In the genomic region with DNA sequence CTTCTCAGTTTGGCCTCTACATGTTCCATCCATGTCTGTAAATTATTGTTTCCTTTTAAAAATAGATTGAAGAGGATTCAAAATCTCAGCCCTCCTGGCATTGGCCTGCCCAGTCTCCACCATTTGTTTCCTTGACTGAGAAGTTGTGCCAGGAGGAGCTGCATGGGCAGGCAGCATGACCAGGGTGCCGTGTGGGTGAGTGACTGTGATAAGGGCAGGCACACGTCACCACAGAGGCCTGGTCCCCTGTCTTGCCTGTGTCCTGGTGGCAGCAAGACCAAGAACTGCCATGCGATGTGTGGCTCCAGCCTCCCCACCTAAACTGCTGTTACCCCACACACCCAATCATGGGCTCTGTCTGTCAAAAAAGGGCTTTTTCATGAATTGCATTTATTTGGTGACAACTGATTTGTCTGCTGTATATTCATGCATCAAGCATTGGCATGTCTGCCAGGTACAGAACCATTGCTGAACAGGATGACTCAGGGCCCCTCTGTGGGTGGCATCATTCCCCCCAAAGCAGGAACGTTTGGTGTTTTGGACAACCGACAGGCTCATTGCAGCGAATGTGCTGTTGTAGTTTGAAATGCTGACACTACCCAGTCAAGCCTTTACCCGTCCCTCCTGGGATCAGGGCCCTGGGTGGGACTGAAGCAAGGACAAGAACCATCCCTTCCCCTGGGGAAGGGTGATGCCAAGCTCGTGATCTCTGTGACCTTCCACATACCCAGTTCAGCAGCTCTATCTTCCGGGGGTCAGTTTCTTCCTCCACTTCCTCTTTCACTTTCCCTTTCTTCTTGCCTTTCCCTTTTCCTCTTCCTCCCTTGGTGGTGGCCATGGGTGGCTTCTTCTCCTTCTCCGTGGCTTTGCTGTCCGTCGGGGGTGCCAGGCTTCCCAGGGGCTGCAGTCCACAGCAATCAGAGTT, we compare ENCODE assay signal across 16 cellular contexts. TPM values are rescaled to one million over a fixed set of nuclear protein-coding genes. Genes with fewer than 3 reads are reported as not detected.
DNase-seq lines count a peak whose midpoint lies in the region; ATAC-seq and TF ChIP-seq lines count a peak whose summit lies in the region.
"Had no signal": no experiment of that assay in that cellular context is flagged by ENCODE, and none has a peak within 500 bp of the region (broad histone marks: within the 10 kb centered on the region; RNA-seq: fewer than 3 reads in every experiment).

No MANE protein-coding gene starts in this region.

- intact Hi-C loops in left colon (cut with DNase I, micrococcal nuclease): no loop called here

- H3F3A ChIP-seq in SU-DHL-6 (ENCODE audit: insufficient read depth): no peaks in the 10 kb centered on the region

- no peaks in the 10 kb centered on the region for H4K20me1 ChIP-seq in BLaER1 treated with 17β-estradiol and CSF1 and Interleukin-3, amounts not matched to agents 10 nM and 100 nM
- no peaks in the 10 kb centered on the region for H4K20me1 ChIP-seq in Karpas-422 (ENCODE audit: insufficient read depth, low read depth, low read length)
- H4K20me1 ChIP-seq in SU-DHL-6 (ENCODE audit: low read depth, low read length): no peaks in the 10 kb centered on the region

- H3K9me2 ChIP-seq in Karpas-422 (replicated peaks; ENCODE audit: insufficient read depth, low read length): no peaks in the 10 kb centered on the region
- no peaks in the 10 kb centered on the region for H3K9me2 ChIP-seq in SU-DHL-6 (replicated peaks; ENCODE audit: insufficient read depth, low read length)

- no peaks in the 10 kb centered on the region for H3K79me2 ChIP-seq in Karpas-422 (ENCODE audit: low read length)
- H3K79me2 ChIP-seq in SU-DHL-6 (ENCODE audit: insufficient read depth, low read length): no peaks in the 10 kb centered on the region

- TF ChIP-seq CTCF in SU-DHL-6 (IDR thresholded peaks at IDR 0.05; ENCODE audit: insufficient read depth, low read length, poor library complexity, severe bottlenecking) (no peak), liver (IDR thresholded peaks at IDR 0.05; ENCODE audit: low read depth, low read length, missing input control) (no peak)

- no peaks in the 10 kb centered on the region for H3K27me3 ChIP-seq in BLaER1 treated with 17β-estradiol and CSF1 and Interleukin-3, amounts not matched to agents 10 nM and 100 nM
- H3K27me3 ChIP-seq in Karpas-422 (ENCODE audit: low read length) (no peaks in the 10 kb centered on the region), SU-DHL-6 (ENCODE audit: low read length) (no peaks in the 10 kb centered on the region), liver (ENCODE audit: control insufficient read depth in 4 of 4, insufficient read depth in 4 of 4, low read length in 3 of 4) (no peaks in the 10 kb centered on the region)
- H3K27me3 ChIP-seq: ascending aorta, uterus had no signal

- peak overlapping the region in 7 of 11 experiments; percentile 15 to 62 (median 27); a peak in 12 of 22 replicates for H3K27ac ChIP-seq in BLaER1 treated with 17β-estradiol and CSF1 and Interleukin-3, amounts not matched to agents 10 nM and 100 nM
- H3K27ac ChIP-seq in Karpas-422 (ENCODE audit: low read length): no peak overlapping the region
- H3K27ac ChIP-seq in SU-DHL-6 (ENCODE audit: low read depth, low read length): no peak overlapping the region
- no peak overlapping the region for H3K27ac ChIP-seq in liver (ENCODE audit: low read depth in 1 of 2, low read length in 2 of 2)
- H3K27ac ChIP-seq: ascending aorta, KMS-11, psoas muscle, uterus had no signal

- DNase-seq in Karpas-422: peak; percentile 49
- no peak for DNase-seq in NCI-H128 (lab: John Stamatoyannopoulos, UW; ENCODE audit: unreplicated experiment)
- DNase-seq in cerebellar nuclear complex (lab: John Stamatoyannopoulos, UW): no peak
- DNase-seq in left colon: no peak
- DNase-seq: activated CD4-positive, alpha-beta T cell treated with anti-CD3 and anti-CD28 coated beads, Interleukin-2, amount 10 ng/mL, durations not matched to agents 24 days and 14 days; DMS53; NCI-H2081; psoas muscle; uterus had no signal

- H3K36me3 ChIP-seq in BLaER1 treated with 17β-estradiol and CSF1 and Interleukin-3, amounts not matched to agents 10 nM and 100 nM: no peaks in the 10 kb centered on the region
- H3K36me3 ChIP-seq in Karpas-422 (ENCODE audit: insufficient read depth, low read length) (no peaks in the 10 kb centered on the region), SU-DHL-6 (ENCODE audit: low read length) (no peaks in the 10 kb centered on the region), liver (ENCODE audit: control insufficient read depth in 4 of 4, insufficient read depth in 3 of 4, low read depth in 1 of 4, low read length in 3 of 4) (no peaks in the 10 kb centered on the region)
- H3K36me3 ChIP-seq: ascending aorta, uterus had no signal

- peak overlapping the region; percentile 53 to 83 (median 65) for H3K4me2 ChIP-seq in BLaER1 treated with 17β-estradiol and CSF1 and Interleukin-3, amounts not matched to agents 10 nM and 100 nM
- H3K4me2 ChIP-seq in Karpas-422 (ENCODE audit: low read depth, low read length, poor library complexity, severe bottlenecking) (peak overlapping the region; percentile 19), SU-DHL-6 (ENCODE audit: low read depth, low read length, poor library complexity, severe bottlenecking) (peak overlapping the region; percentile 19)
- H3K4me2 ChIP-seq: KMS-11 had no signal

- H2AFZ ChIP-seq in Karpas-422 (ENCODE audit: low read length) (peak overlapping the region; percentile 72; the same call in 1 of the 2 replicates), SU-DHL-6 (ENCODE audit: low read depth, low read length, severe bottlenecking) (no peak overlapping the region)

- H3K9ac ChIP-seq in BLaER1 treated with 17β-estradiol and CSF1 and Interleukin-3, amounts not matched to agents 10 nM and 100 nM: no peak overlapping the region; a peak in 1 of 22 replicates
- H3K9ac ChIP-seq in Karpas-422 (ENCODE audit: low read length) (no peak overlapping the region), SU-DHL-6 (ENCODE audit: low read length) (no peak overlapping the region), liver (ENCODE audit: low read depth in 1 of 2, low read length in 2 of 2) (no peak overlapping the region)
- H3K9ac ChIP-seq: KMS-11 had no signal

- WGBS in liver: 69% methylated on average over 12 of the region's 12 CpGs

- no peak overlapping the region for H3K4me3 ChIP-seq in BLaER1 treated with 17β-estradiol and CSF1 and Interleukin-3, amounts not matched to agents 10 nM and 100 nM
- H3K4me3 ChIP-seq in Karpas-422 (ENCODE audit: low read length): no peak overlapping the region; the same call in 1 of the 2 replicates
- H3K4me3 ChIP-seq in SU-DHL-6 (ENCODE audit: insufficient read depth, low read length, poor library complexity, severe bottlenecking): no peak overlapping the region
- H3K4me3 ChIP-seq in liver (ENCODE audit: low read depth in 1 of 3, low read length in 3 of 3): no peak overlapping the region
- H3K4me3 ChIP-seq: ascending aorta, psoas muscle, uterus had no signal

- peaks cover 0 to 7% (median 0%) of the 10 kb centered on the region in 11 experiments; a peak in 3 of 22 replicates for H3K9me3 ChIP-seq in BLaER1 treated with 17β-estradiol and CSF1 and Interleukin-3, amounts not matched to agents 10 nM and 100 nM (replicated peaks in 1 of 11)
- H3K9me3 ChIP-seq in Karpas-422 (ENCODE audit: low read length) (no peaks in the 10 kb centered on the region), SU-DHL-6 (ENCODE audit: insufficient read depth, low read length) (no peaks in the 10 kb centered on the region), liver (ENCODE audit: control insufficient read depth in 4 of 4, low read length in 3 of 4) (no peaks in the 10 kb centered on the region)
- H3K9me3 ChIP-seq: ascending aorta, psoas muscle, uterus had no signal

- no peak for TF ChIP-seq RAD21 in liver (IDR thresholded peaks at IDR 0.05)

- ATAC-seq in GM21717 (IDR thresholded peaks at IDR 0.05; ENCODE audit: unreplicated experiment): no peak
- ATAC-seq in left colon: no peak
- ATAC-seq: psoas muscle had no signal

- peaks cover 22 to 27% (median 24%) of the 10 kb centered on the region in 10 experiments for H3K4me1 ChIP-seq in BLaER1 treated with 17β-estradiol and CSF1 and Interleukin-3, amounts not matched to agents 10 nM and 100 nM
- H3K4me1 ChIP-seq in Karpas-422 (ENCODE audit: low read length) (peaks cover 13% of the 10 kb centered on the region), liver (ENCODE audit: control insufficient read depth in 4 of 4, insufficient read depth in 4 of 4, low read length in 3 of 4) (no peaks in the 10 kb centered on the region)
- H3K4me1 ChIP-seq: ascending aorta, psoas muscle, uterus had no signal

TF ChIP-seq in liver, 16 proteins besides CTCF, POLR2A, EP300 and RAD21:
- TF ChIP-seq ZBTB33 (IDR thresholded peaks at IDR 0.05) (no peak), MAX (IDR thresholded peaks at IDR 0.05) (peak; percentile 14), GABPA (IDR thresholded peaks at IDR 0.05 in 1 of 2, conservative IDR thresholded peaks at IDR 0.05 in 1 of 2) (no peak), NR2F2 (IDR thresholded peaks at IDR 0.05) (no peak), TAF1 (conservative IDR thresholded peaks at IDR 0.05) (no peak)
- TF ChIP-seq, protein P1, sequence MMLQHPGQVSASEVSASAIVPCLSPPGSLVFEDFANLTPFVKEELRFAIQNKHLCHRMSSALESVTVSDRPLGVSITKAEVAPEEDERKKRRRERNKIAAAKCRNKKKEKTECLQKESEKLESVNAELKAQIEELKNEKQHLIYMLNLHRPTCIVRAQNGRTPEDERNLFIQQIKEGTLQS (IDR thresholded peaks at IDR 0.05): no peak

RNA-seq across cellular contexts. Expression of gene TRPM1, which starts 51.6 kb away (rescaled TPM):
- total RNA-seq in Karpas-422 (2014; rRNA removed; shearing (Covaris generic); ENCODE audit: low replicate concordance): not detected in 2 replicates
- not detected for total RNA-seq in liver
- polyA plus RNA-seq in liver: not detected
- total RNA-seq in left colon: not detected
- total RNA-seq: activated CD4-positive, alpha-beta T cell treated with anti-CD3 and anti-CD28 coated beads, Interleukin-2, amount 10 ng/mL, durations not matched to agents 24 days and 14 days; ascending aorta; psoas muscle; T-helper 1 cell treated with Interleukin-12 subunit alpha and Interleukin-12 subunit beta and Interleukin-4 antibody, amounts not matched to agents 30 ng/mL and 1 ng/mL, for 36 hours; uterus had no signal

RNA-seq across cellular contexts. Expression of gene MTMR10, which starts 58.5 kb away (rescaled TPM):
- total RNA-seq in Karpas-422 (2014; rRNA removed; shearing (Covaris generic); ENCODE audit: low replicate concordance): 13.1 and 25.5 TPM in 2 replicates
- total RNA-seq in liver: 10 to 100 TPM; 17.4 to 31.3 TPM
- 1 to 10 TPM; 8.7 to 9.8 TPM for polyA plus RNA-seq in liver
- 10 to 100 TPM; 16.1 to 32.1 TPM for total RNA-seq in left colon

Comparison
In these comparisons a context has a peak if more than half of its experiments do, and no peak if none do; other contexts are left out.
1. H3K27ac ChIP-seq: peak in BLaER1 treated with 17β-estradiol and CSF1 and Interleukin-3, amounts not matched to agents 10 nM and 100 nM (7 of 11); none in Karpas-422 (single experiment), SU-DHL-6 (single experiment) and liver (0 of 2).
2. Peak in every context shown above with its lines, with median percentiles within 50 percentile points of each other: H3K4me2 ChIP-seq.